Comparison of ENCODE assay signal across 14 cellular contexts in the genomic region with DNA sequence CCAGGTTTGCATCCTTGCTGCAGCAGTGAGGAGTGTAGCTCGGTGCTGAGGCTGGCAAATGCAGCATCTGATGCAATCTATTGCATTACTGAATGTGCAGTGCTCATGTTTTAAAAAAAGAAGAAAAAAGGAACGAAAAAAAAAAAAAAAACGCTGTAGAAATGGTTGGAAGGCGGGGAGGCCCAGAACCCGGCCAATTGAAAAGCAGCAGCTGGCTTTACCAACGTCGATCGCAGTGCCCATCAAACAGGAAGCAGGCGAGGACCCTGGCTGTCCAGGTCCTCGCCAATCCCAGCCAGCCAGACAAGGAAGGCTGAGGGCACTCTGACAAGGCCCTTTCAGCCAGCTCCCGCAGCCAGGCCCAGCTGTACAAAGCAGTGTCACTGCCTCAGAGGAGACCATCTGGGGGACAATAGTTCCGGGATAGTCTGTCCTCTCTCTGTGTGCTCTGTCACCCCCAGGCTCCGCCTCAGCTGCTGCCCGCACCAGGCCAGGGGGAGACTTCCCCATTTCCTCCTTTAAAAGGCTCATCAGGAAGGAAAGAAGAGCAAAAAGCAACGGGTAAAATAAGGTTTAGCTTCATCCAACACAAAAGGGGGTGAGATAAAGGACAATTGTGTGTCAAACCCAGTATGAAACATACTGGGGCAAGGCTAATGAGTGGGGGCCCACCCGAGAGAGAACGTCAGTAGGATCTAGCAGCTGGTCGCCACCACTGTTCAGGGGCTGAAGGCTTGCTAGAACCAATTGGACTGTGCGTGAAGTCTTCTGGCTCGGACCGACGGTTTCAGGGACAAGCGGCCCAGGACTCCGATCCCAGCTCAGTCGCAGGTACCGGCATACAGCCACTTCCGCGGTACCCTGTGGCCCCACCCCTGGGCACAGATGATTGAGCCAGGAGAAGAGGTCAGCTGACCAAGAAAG. TPM values are rescaled to one million over a fixed set of nuclear protein-coding genes. Genes with fewer than 3 reads are reported as not detected.
DNase-seq lines count a peak whose midpoint lies in the region; ATAC-seq and TF ChIP-seq lines count a peak whose summit lies in the region.
"Had no signal": no experiment of that assay in that cellular context is flagged by ENCODE, and none has a peak within 500 bp of the region (broad histone marks: within the 10 kb centered on the region; RNA-seq: fewer than 3 reads in every experiment).

No MANE protein-coding gene starts in this region.

- CTCF ChIA-PET in activated CD8-positive, alpha-beta memory T cell treated with anti-CD3 and anti-CD28 coated beads, Interleukin-2, amount 10 ng/mL, durations not matched to agents 7 days and 5 days (lab: Charles Lee) = interaction anchor here (0.6 kb wide), 1 partner anchor 1819 kb away, joined by 3 read pairs; no protein-coding TSS in a partner anchor
- CTCF ChIA-PET in CD4-positive, alpha-beta T cell (lab: Charles Lee) = interaction anchor here (1.3 kb wide), 1 partner anchor 10 kb away, joined by 3 read pairs; no protein-coding TSS in a partner anchor

- no peaks in the 10 kb centered on the region for H3K4me1 ChIP-seq in adipocyte (ENCODE audit: control insufficient read depth, insufficient read depth, low read length)
- no peaks in the 10 kb centered on the region for H3K4me1 ChIP-seq in sigmoid colon

- H3K9ac ChIP-seq in adipocyte (ENCODE audit: low read length) = no peak overlapping the region

- intact Hi-C loops in sigmoid colon (cut with DNase I) = no loop called here
- intact Hi-C loops in CD4-positive, alpha-beta T cell (cut with DNase I, micrococcal nuclease) = no loop called here

- H3K9me3 Mint-ChIP-seq in activated T-cell treated with anti-CD3 and anti-CD28 coated beads, Interleukin-2, amount 50 U/mL, for 72 hours = no peaks in the 10 kb centered on the region
- H3K9me3 Mint-ChIP-seq in activated CD8-positive, alpha-beta memory T cell treated with anti-CD3 and anti-CD28 coated beads, Interleukin-2, amount 10 ng/mL, durations not matched to agents 7 days and 5 days (ENCODE audit: low read depth) = no peaks in the 10 kb centered on the region
- H3K9me3 Mint-ChIP-seq in CD4-positive, alpha-beta T cell = no peaks in the 10 kb centered on the region

- H3K27me3 ChIP-seq in adipocyte (replicated peaks; ENCODE audit: control insufficient read depth, insufficient read depth, low read length) (no peaks in the 10 kb centered on the region), sigmoid colon (no peaks in the 10 kb centered on the region)
- no peaks in the 10 kb centered on the region for H3K27me3 ChIP-seq in CD4-positive, alpha-beta T cell (ENCODE audit: control insufficient read depth, insufficient read depth, low read length)

- H3K36me3 Mint-ChIP-seq in activated T-cell treated with anti-CD3 and anti-CD28 coated beads, Interleukin-2, amount 50 U/mL, for 72 hours (ENCODE audit: insufficient read depth in 2 of 2) = no peaks in the 10 kb centered on the region
- no peaks in the 10 kb centered on the region for H3K36me3 Mint-ChIP-seq in activated CD8-positive, alpha-beta memory T cell treated with anti-CD3 and anti-CD28 coated beads, Interleukin-2, amount 10 ng/mL, durations not matched to agents 7 days and 5 days
- no peaks in the 10 kb centered on the region for H3K36me3 Mint-ChIP-seq in CD4-positive, alpha-beta T cell (ENCODE audit: low read depth)

- peak overlapping the region in 3 of 4 donors; percentile 9 to 57 (median 37) for H3K27ac ChIP-seq in sigmoid colon
- no peak overlapping the region for H3K27ac ChIP-seq in CD4-positive, alpha-beta T cell (ENCODE audit: low read depth, low read length)

- no peaks in the 10 kb centered on the region for H3K36me3 ChIP-seq in adipocyte (ENCODE audit: control insufficient read depth, insufficient read depth, low read length, severe bottlenecking)
- no peaks in the 10 kb centered on the region for H3K36me3 ChIP-seq in sigmoid colon

- no peak overlapping the region for H3K4me3 Mint-ChIP-seq in activated T-cell treated with anti-CD3 and anti-CD28 coated beads, Interleukin-2, amount 50 U/mL, for 72 hours
- no peak overlapping the region for H3K4me3 Mint-ChIP-seq in activated CD8-positive, alpha-beta memory T cell treated with anti-CD3 and anti-CD28 coated beads, Interleukin-2, amount 10 ng/mL, durations not matched to agents 7 days and 5 days
- H3K4me3 Mint-ChIP-seq in CD4-positive, alpha-beta T cell = no peak overlapping the region

- WGBS in sigmoid colon, 2 donors = 85 to 92% methylated on average over 28 of the region's 28 CpGs

- TF ChIP-seq POLR2A in sigmoid colon (IDR thresholded peaks at IDR 0.05) = no peak

- H3K27ac Mint-ChIP-seq in activated T-cell treated with anti-CD3 and anti-CD28 coated beads, Interleukin-2, amount 50 U/mL, for 72 hours = no peak overlapping the region
- no peak overlapping the region for H3K27ac Mint-ChIP-seq in activated CD8-positive, alpha-beta memory T cell treated with anti-CD3 and anti-CD28 coated beads, Interleukin-2, amount 10 ng/mL, durations not matched to agents 7 days and 5 days
- no peak overlapping the region for H3K27ac Mint-ChIP-seq in CD4-positive, alpha-beta T cell

- no peak for ATAC-seq in activated T-cell treated with anti-CD3 and anti-CD28 coated beads, Interleukin-2, amount 50 U/mL, for 72 hours (replicated peaks in 1 of 2)
- ATAC-seq in HG03457 (IDR thresholded peaks at IDR 0.05; ENCODE audit: unreplicated experiment) = no peak
- no peak for ATAC-seq in activated CD8-positive, alpha-beta memory T cell treated with anti-CD3 and anti-CD28 coated beads, Interleukin-2, amount 10 ng/mL, durations not matched to agents 7 days and 5 days
- no peak for ATAC-seq in CD4-positive, alpha-beta T cell (ENCODE audit: poor library complexity)
- ATAC-seq: activated CD4-positive, CD25-positive, alpha-beta regulatory T cell treated with anti-CD3 and anti-CD28 coated beads, Interleukin-2, amount 50 U/mL, for 24 hours had no signal

- no peaks in the 10 kb centered on the region for H3K4me1 Mint-ChIP-seq in activated T-cell treated with anti-CD3 and anti-CD28 coated beads, Interleukin-2, amount 50 U/mL, for 72 hours (ENCODE audit: low read depth)
- no peaks in the 10 kb centered on the region for H3K4me1 Mint-ChIP-seq in activated CD8-positive, alpha-beta memory T cell treated with anti-CD3 and anti-CD28 coated beads, Interleukin-2, amount 10 ng/mL, durations not matched to agents 7 days and 5 days
- H3K4me1 Mint-ChIP-seq in CD4-positive, alpha-beta T cell (ENCODE audit: low read depth) = no peaks in the 10 kb centered on the region

- DNase-seq in Kasumi-1 (lab: John Stamatoyannopoulos, UW) = peak; percentile 53 to 76
- peak; percentile 24 for DNase-seq in adipocyte (ENCODE audit: low read depth)
- peak; percentile 93 for DNase-seq in hippocampal formation (lab: John Stamatoyannopoulos, UW)
- DNase-seq in sigmoid colon = peak; percentile 71
- no peak for DNase-seq in activated T-cell treated with anti-CD3 and anti-CD28 coated beads, Interleukin-2, amount 50 U/mL, for 72 hours
- DNase-seq in activated CD8-positive, alpha-beta memory T cell treated with anti-CD3 and anti-CD28 coated beads, Interleukin-2, amount 10 ng/mL, durations not matched to agents 7 days and 5 days = no peak
- no peak for DNase-seq in CD4-positive, alpha-beta T cell
- DNase-seq: cerebellar nuclear complex; COR-L47; NCI-H2081; small intestine; stimulated activated CD8-positive, alpha-beta memory T cell treated with anti-CD3 and anti-CD28 coated beads, Interleukin-4, amount 100 ng/mL, for 48 hours had no signal

- H3K27me3 Mint-ChIP-seq in activated T-cell treated with anti-CD3 and anti-CD28 coated beads, Interleukin-2, amount 50 U/mL, for 72 hours (ENCODE audit: low read depth) = peaks cover 11% of the 10 kb centered on the region
- H3K27me3 Mint-ChIP-seq in activated CD8-positive, alpha-beta memory T cell treated with anti-CD3 and anti-CD28 coated beads, Interleukin-2, amount 10 ng/mL, durations not matched to agents 7 days and 5 days = no peaks in the 10 kb centered on the region
- no peaks in the 10 kb centered on the region for H3K27me3 Mint-ChIP-seq in CD4-positive, alpha-beta T cell

- H3K4me3 ChIP-seq in adipocyte (ENCODE audit: low read length) = no peak overlapping the region
- H3K4me3 ChIP-seq in sigmoid colon = no peak overlapping the region

- TF ChIP-seq CTCF in sigmoid colon (IDR thresholded peaks at IDR 0.05) = no peak
- TF ChIP-seq CTCF in CD4-positive, alpha-beta T cell (IDR thresholded peaks at IDR 0.05) = no peak

- H3K9me3 ChIP-seq in adipocyte (ENCODE audit: control insufficient read depth, low read length) (peaks cover 4% of the 10 kb centered on the region), sigmoid colon (no peaks in the 10 kb centered on the region)
- H3K9me3 ChIP-seq in CD4-positive, alpha-beta T cell (ENCODE audit: control insufficient read depth, low read length) = no peaks in the 10 kb centered on the region

- POLR2A ChIA-PET in CD4-positive, alpha-beta T cell (lab: Charles Lee) = no interaction called here

- TF ChIP-seq EP300 in sigmoid colon (IDR thresholded peaks at IDR 0.05) = no peak

RNA-seq across cellular contexts. Expression of gene CPEB4, which starts 21.6 kb away (rescaled TPM):
- 10 to 100 TPM; 27.8 to 66.2 (median 32.0) TPM for total RNA-seq in sigmoid colon
- polyA plus RNA-seq in sigmoid colon = 10 to 100 TPM in 1 of 3 donors, 1 to 10 TPM in 2; 6.0 to 10.3 (median 8.4) TPM
- total RNA-seq in activated T-cell treated with anti-CD3 and anti-CD28 coated beads, Interleukin-2, amount 50 U/mL, for 72 hours = 10 to 100 TPM; 14.4 to 19.0 TPM
- total RNA-seq in activated CD8-positive, alpha-beta memory T cell treated with anti-CD3 and anti-CD28 coated beads, Interleukin-2, amount 10 ng/mL, durations not matched to agents 7 days and 5 days = 10 to 100 TPM; 12.5 to 15.8 TPM
- 10 to 100 TPM; 18.3 to 19.2 TPM for total RNA-seq in CD4-positive, alpha-beta T cell

Comparison
In these comparisons a context has a peak if more than half of its experiments do, and no peak if none do; other contexts are left out.
1. DNase-seq: peak in Kasumi-1 (2 of 2), adipocyte (single experiment), hippocampal formation (2 of 2) and sigmoid colon (single experiment); none in activated T-cell treated with anti-CD3 and anti-CD28 coated beads, Interleukin-2, amount 50 U/mL, for 72 hours (0 of 2), activated CD8-positive, alpha-beta memory T cell treated with anti-CD3 and anti-CD28 coated beads, Interleukin-2, amount 10 ng/mL, durations not matched to agents 7 days and 5 days (single experiment) and CD4-positive, alpha-beta T cell (0 of 10).